In genomic region chr11:104873252-104873651, GRCh38 we compare ENCODE assay signal across 15 cellular contexts. TPM values are rescaled to one million over a fixed set of nuclear protein-coding genes. Genes with fewer than 3 reads are reported as not detected.
DNase-seq lines count a peak whose midpoint lies in the region; ATAC-seq and TF ChIP-seq lines count a peak whose summit lies in the region.
"Had no signal": no experiment of that assay in that cellular context is flagged by ENCODE, and none has a peak within 500 bp of the region (broad histone marks: within the 10 kb centered on the region; RNA-seq: fewer than 3 reads in every experiment).

No MANE protein-coding gene starts in this region.

- H3K4me3 Mint-ChIP-seq in activated CD8-positive, alpha-beta T cell treated with anti-CD3 and anti-CD28 coated beads for 36 hours = no peak overlapping the region
- no peak overlapping the region for H3K4me3 Mint-ChIP-seq in activated CD8-positive, alpha-beta T cell treated with anti-CD3 and anti-CD28 coated beads, Interleukin-2, amount 10 ng/mL, durations not matched to agents 7 days and 5 days
- no peak overlapping the region for H3K4me3 Mint-ChIP-seq in immature natural killer cell

- H3K27ac ChIP-seq in mesendoderm (ENCODE audit: low read depth, low read length) = no peak overlapping the region
- H3K27ac ChIP-seq: parathyroid adenoma, stomach had no signal

- H2AK5ac ChIP-seq in mesendoderm (ENCODE audit: low read length) = no peak overlapping the region

- H2BK15ac ChIP-seq in mesendoderm (replicated peaks; ENCODE audit: low read depth) = no peak overlapping the region

- intact Hi-C loops in activated CD8-positive, alpha-beta T cell treated with anti-CD3 and anti-CD28 coated beads for 36 hours (cut with micrococcal nuclease) = loop anchor here (10.0 kb wide), 2 partner anchors 168 to 258 kb away; no protein-coding TSS in a partner anchor

- no peaks in the 10 kb centered on the region for H3K4me1 ChIP-seq in mesendoderm (ENCODE audit: control insufficient read depth, low read depth, low read length)
- H3K4me1 ChIP-seq: parathyroid adenoma, stomach had no signal

- no peaks in the 10 kb centered on the region for H3K27me3 Mint-ChIP-seq in activated CD8-positive, alpha-beta T cell treated with anti-CD3 and anti-CD28 coated beads for 36 hours
- H3K27me3 Mint-ChIP-seq in activated CD8-positive, alpha-beta T cell treated with anti-CD3 and anti-CD28 coated beads, Interleukin-2, amount 10 ng/mL, durations not matched to agents 7 days and 5 days (ENCODE audit: low read depth) = no peaks in the 10 kb centered on the region
- H3K27me3 Mint-ChIP-seq in immature natural killer cell (ENCODE audit: low read depth in 3 of 3) = no peaks in the 10 kb centered on the region

- no peaks in the 10 kb centered on the region for H3K27me3 ChIP-seq in mesendoderm (ENCODE audit: insufficient read depth, low read length, poor library complexity)
- H3K27me3 ChIP-seq: stomach had no signal

- H4K5ac ChIP-seq in mesendoderm (ENCODE audit: low read length) = no peak overlapping the region

- peaks cover 2% of the 10 kb centered on the region for H3K9me3 Mint-ChIP-seq in activated CD8-positive, alpha-beta T cell treated with anti-CD3 and anti-CD28 coated beads for 36 hours
- H3K9me3 Mint-ChIP-seq in activated CD8-positive, alpha-beta T cell treated with anti-CD3 and anti-CD28 coated beads, Interleukin-2, amount 10 ng/mL, durations not matched to agents 7 days and 5 days (ENCODE audit: insufficient read depth) = peaks cover 14% of the 10 kb centered on the region
- H3K9me3 Mint-ChIP-seq in immature natural killer cell = peaks cover 0 to 3% (median 0%) of the 10 kb centered on the region in 6 donors

- H2BK120ac ChIP-seq in mesendoderm (ENCODE audit: low read depth, low read length) = no peak overlapping the region

- H3K4me3 ChIP-seq in mesendoderm (ENCODE audit: low read length) = no peak overlapping the region
- H3K4me3 ChIP-seq: stomach had no signal

- H3K18ac ChIP-seq in mesendoderm (ENCODE audit: low read length) = no peak overlapping the region

- H3K4me1 Mint-ChIP-seq in activated CD8-positive, alpha-beta T cell treated with anti-CD3 and anti-CD28 coated beads for 36 hours (ENCODE audit: low read depth) = peaks cover 30% of the 10 kb centered on the region
- H3K4me1 Mint-ChIP-seq in activated CD8-positive, alpha-beta T cell treated with anti-CD3 and anti-CD28 coated beads, Interleukin-2, amount 10 ng/mL, durations not matched to agents 7 days and 5 days (ENCODE audit: low read depth) = peaks cover 33% of the 10 kb centered on the region
- peaks cover 40 to 47% of the 10 kb centered on the region in 2 donors for H3K4me1 Mint-ChIP-seq in immature natural killer cell

- no CpG with 5 or more reads among the region's 8 CpGs for WGBS in mesendoderm (ENCODE audit: extremely low coverage, insufficient coverage, low lambda C conversion rate)

- no peak overlapping the region for H3K23ac ChIP-seq in mesendoderm (ENCODE audit: low read length)

- no peaks in the 10 kb centered on the region for H3K36me3 ChIP-seq in mesendoderm (ENCODE audit: control insufficient read depth, insufficient read depth, low read length)
- H3K36me3 ChIP-seq: stomach had no signal

- no peak overlapping the region for H2BK5ac ChIP-seq in mesendoderm (ENCODE audit: low read length)

- no peak overlapping the region for H3K56ac ChIP-seq in mesendoderm (ENCODE audit: low read length)

- DNase-seq in activated CD8-positive, alpha-beta T cell treated with anti-CD3 and anti-CD28 coated beads for 36 hours = peak; percentile 39
- no peak for DNase-seq in activated CD8-positive, alpha-beta T cell treated with anti-CD3 and anti-CD28 coated beads, Interleukin-2, amount 10 ng/mL, durations not matched to agents 7 days and 5 days
- peak; percentile 2 for DNase-seq in SK-MEL-5 (ENCODE audit: low read depth, low spot score)
- peak; percentile 13 for DNase-seq in mesendoderm
- no peak for DNase-seq in immature natural killer cell
- DNase-seq: left cardiac atrium, NCI-H446, small intestine, stomach had no signal

- H3K9ac ChIP-seq in mesendoderm (ENCODE audit: low read length) = no peak overlapping the region
- H3K9ac ChIP-seq: parathyroid adenoma had no signal

- H3K79me2 ChIP-seq in mesendoderm (ENCODE audit: control insufficient read depth, insufficient read depth, low read length) = no peaks in the 10 kb centered on the region
- H3K79me2 ChIP-seq: parathyroid adenoma had no signal

- CTCF ChIA-PET in activated CD8-positive, alpha-beta T cell treated with anti-CD3 and anti-CD28 coated beads for 36 hours (lab: Charles Lee) = interaction anchor here (0.7 to 1.5 kb wide), 2 partner anchors 13 to 15 kb away, joined by 3 to 8 read pairs; no protein-coding TSS in a partner anchor
- CTCF ChIA-PET in activated CD8-positive, alpha-beta T cell treated with anti-CD3 and anti-CD28 coated beads, Interleukin-2, amount 10 ng/mL, durations not matched to agents 7 days and 5 days (lab: Charles Lee) = interaction anchor here (1.1 to 1.2 kb wide), 3 partner anchors 14 to 33 kb away, joined by 3 to 7 read pairs (median 3); no protein-coding TSS in a partner anchor

- H3K27ac Mint-ChIP-seq in activated CD8-positive, alpha-beta T cell treated with anti-CD3 and anti-CD28 coated beads for 36 hours = no peak overlapping the region
- H3K27ac Mint-ChIP-seq in activated CD8-positive, alpha-beta T cell treated with anti-CD3 and anti-CD28 coated beads, Interleukin-2, amount 10 ng/mL, durations not matched to agents 7 days and 5 days = no peak overlapping the region
- no peak overlapping the region for H3K27ac Mint-ChIP-seq in immature natural killer cell

- peak; percentile 46 for TF ChIP-seq CTCF in activated CD8-positive, alpha-beta T cell treated with anti-CD3 and anti-CD28 coated beads for 36 hours (IDR thresholded peaks at IDR 0.05)

- no peak overlapping the region for H3K4ac ChIP-seq in mesendoderm (ENCODE audit: low read depth, low read length)

- no peak overlapping the region for H4K8ac ChIP-seq in mesendoderm (ENCODE audit: low read depth, low read length)

- peak; percentile 62 for ATAC-seq in activated CD8-positive, alpha-beta T cell treated with anti-CD3 and anti-CD28 coated beads for 36 hours
- no peak for ATAC-seq in activated CD8-positive, alpha-beta T cell treated with anti-CD3 and anti-CD28 coated beads, Interleukin-2, amount 10 ng/mL, durations not matched to agents 7 days and 5 days
- ATAC-seq in HG02759 (IDR thresholded peaks at IDR 0.05; ENCODE audit: unreplicated experiment) (peak; percentile 46), GM21447 (IDR thresholded peaks at IDR 0.05; ENCODE audit: unreplicated experiment) (no peak), GM21723 (IDR thresholded peaks at IDR 0.05; ENCODE audit: unreplicated experiment) (no peak)
- ATAC-seq: left cardiac atrium had no signal

- in situ Hi-C loops in SK-MEL-5 (cut with HindIII; ENCODE audit: low pct_unique_long_range_greater_than_20kb, low sequenced_read_pairs) = no loop called here

- POLR2A ChIA-PET in activated CD8-positive, alpha-beta T cell treated with anti-CD3 and anti-CD28 coated beads for 36 hours (lab: Charles Lee) = no interaction called here
- POLR2A ChIA-PET in activated CD8-positive, alpha-beta T cell treated with anti-CD3 and anti-CD28 coated beads, Interleukin-2, amount 10 ng/mL, durations not matched to agents 7 days and 5 days (lab: Charles Lee) = interaction anchor here (0.6 to 0.7 kb wide), 2 partner anchors 44 to 54 kb away, joined by 3 to 4 read pairs; no protein-coding TSS in a partner anchor

- no peaks in the 10 kb centered on the region for H3K36me3 Mint-ChIP-seq in activated CD8-positive, alpha-beta T cell treated with anti-CD3 and anti-CD28 coated beads for 36 hours (ENCODE audit: low read depth)
- peaks cover 34% of the 10 kb centered on the region for H3K36me3 Mint-ChIP-seq in activated CD8-positive, alpha-beta T cell treated with anti-CD3 and anti-CD28 coated beads, Interleukin-2, amount 10 ng/mL, durations not matched to agents 7 days and 5 days (ENCODE audit: low read depth)
- no peaks in the 10 kb centered on the region for H3K36me3 Mint-ChIP-seq in immature natural killer cell

- no peaks in the 10 kb centered on the region for H3K79me1 ChIP-seq in mesendoderm (ENCODE audit: low read length)

- no peak overlapping the region for H3K4me2 ChIP-seq in mesendoderm (ENCODE audit: low read length)

RNA-seq across cellular contexts. Expression of gene CASP12, which starts 25.0 kb away (rescaled TPM):
- total RNA-seq in activated CD8-positive, alpha-beta T cell treated with anti-CD3 and anti-CD28 coated beads for 36 hours = not detected
- not detected for total RNA-seq in activated CD8-positive, alpha-beta T cell treated with anti-CD3 and anti-CD28 coated beads, Interleukin-2, amount 10 ng/mL, durations not matched to agents 7 days and 5 days
- total RNA-seq in SK-MEL-5 (2014; rRNA removed; shearing (Covaris generic)) = not detected in 2 replicates
- not detected in 2 replicates for polyA plus RNA-seq in SK-MEL-5 (2015; cell fraction: cytosol; rRNA removed)
- polyA plus RNA-seq in SK-MEL-5 (2015; cell fraction: nucleus; rRNA removed) = not detected in 2 replicates
- polyA plus RNA-seq in mesendoderm (2013, experiment 1 of 2) = not detected
- not detected for polyA plus RNA-seq in mesendoderm (2013, experiment 2 of 2)
- not detected for polyA plus RNA-seq in immature natural killer cell
- total RNA-seq: chondrocyte; T-helper 1 cell treated with Interleukin-12 subunit alpha and Interleukin-12 subunit beta and Interleukin-4 antibody, amounts not matched to agents 30 ng/mL and 1 ng/mL, for 36 hours had no signal

Comparison
In these comparisons a context has a peak if more than half of its experiments do, and no peak if none do; other contexts are left out.
1. ATAC-seq: peak in activated CD8-positive, alpha-beta T cell treated with anti-CD3 and anti-CD28 coated beads for 36 hours (single experiment) and HG02759 (single experiment); none in activated CD8-positive, alpha-beta T cell treated with anti-CD3 and anti-CD28 coated beads, Interleukin-2, amount 10 ng/mL, durations not matched to agents 7 days and 5 days (single experiment), GM21447 (single experiment) and GM21723 (single experiment).
2. DNase-seq: peak in activated CD8-positive, alpha-beta T cell treated with anti-CD3 and anti-CD28 coated beads for 36 hours (single experiment), SK-MEL-5 (single experiment) and mesendoderm (single experiment); none in activated CD8-positive, alpha-beta T cell treated with anti-CD3 and anti-CD28 coated beads, Interleukin-2, amount 10 ng/mL, durations not matched to agents 7 days and 5 days (single experiment) and immature natural killer cell (0 of 3).